Comparison of ENCODE assay signal across 8 cellular contexts in genomic region chr10:131094406-131095108, GRCh38.
DNase-seq lines count a peak whose midpoint lies in the region; ATAC-seq, FAIRE-seq and TF ChIP-seq lines count a peak whose summit lies in the region.

No MANE protein-coding gene starts in this region.

- in situ Hi-C loops in HepG2 (cut with HindIII; ENCODE audit: extremely low pct_ligation_motif_present, low pct_unique_long_range_greater_than_20kb), result no loop called here

- TF ChIP-seq CTCF in right atrium auricular region (IDR thresholded peaks at IDR 0.05) (no peak), HepG2 (CRISPR knock-in tag; IDR thresholded peaks at IDR 0.05) (no peak)

- no peaks in the 10 kb centered on the region for H3K4me1 Mint-ChIP-seq in activated T-helper 17 cell treated with anti-CD3 and anti-CD28 coated beads, Interleukin-2, amount 50 U/mL, for 72 hours

- H3K4me2 ChIP-seq in HepG2 (ENCODE audit: low read depth, low read length), result no peak overlapping the region

- TF ChIP-seq POLR2A in HepG2 (IDR thresholded peaks at IDR 0.05; ENCODE audit: insufficient read depth in 1 of 2, low read depth in 2 of 2, low read length in 2 of 2), result no peak

- POLR2A ChIA-PET in HepG2 (lab: Yijun Ruan, JAX), result interaction anchor here (0.9 kb wide), 1 partner anchor 9 kb away, joined by 3 read pairs; no protein-coding TSS in a partner anchor

- H4K20me1 ChIP-seq in HepG2 (ENCODE audit: insufficient read depth, low read length), result no peaks in the 10 kb centered on the region

- H2AFZ ChIP-seq in HepG2 (ENCODE audit: low read length), result no peak overlapping the region

- H3K27me3 ChIP-seq in right atrium auricular region, result no peaks in the 10 kb centered on the region
- peaks cover 0 to 26% of the 10 kb centered on the region in 2 experiments; a peak in 2 of 5 replicates for H3K27me3 ChIP-seq in HepG2 (ENCODE audit: control insufficient read depth in 1 of 2, insufficient read depth in 2 of 2, low read length in 2 of 2)
- H3K27me3 ChIP-seq in aorta (ENCODE audit: control insufficient read depth in 1 of 2, insufficient read depth in 2 of 2, low read length in 1 of 2), result no peaks in the 10 kb centered on the region

- no TSS peak for BruUV-seq in HepG2 (replicated peaks; lab: Mats Ljungman, UMichigan)

- no peak for ATAC-seq in Right ventricle myocardium superior (ENCODE audit: poor library complexity)
- peak; percentile 56 for ATAC-seq in activated T-helper 17 cell treated with anti-CD3 and anti-CD28 coated beads, Interleukin-2, amount 50 U/mL, for 72 hours (replicated peaks)
- ATAC-seq in HepG2, result no peak
- peak; percentile 20 for ATAC-seq in aorta (ENCODE audit: low FRiP score)

- TF ChIP-seq EP300 in HepG2 (IDR thresholded peaks at IDR 0.05; ENCODE audit: low read depth in 2 of 2, low read length in 2 of 2), result no peak
- no peak for TF ChIP-seq EP300 in HepG2 (CRISPR knock-in tag; IDR thresholded peaks at IDR 0.05; ENCODE audit: borderline replicate concordance)

- no peaks in the 10 kb centered on the region for H3K9me3 Mint-ChIP-seq in activated T-helper 17 cell treated with anti-CD3 and anti-CD28 coated beads, Interleukin-2, amount 50 U/mL, for 72 hours

- H3K9me3 ChIP-seq in right atrium auricular region (no peaks in the 10 kb centered on the region), HepG2 (ENCODE audit: low read length) (no peaks in the 10 kb centered on the region), aorta (ENCODE audit: control insufficient read depth, low read length) (no peaks in the 10 kb centered on the region)

- FAIRE-seq in HepG2 (lab: Jason Lieb, UNC), result no peak

- WGBS in HepG2 (ENCODE audit: low lambda C conversion rate), result 40% methylated on average over 15 of the region's 16 CpGs
- WGBS in aorta, 2 donors, result 38 to 45% methylated on average over 16 of the region's 16 CpGs

- no peaks in the 10 kb centered on the region for H3K79me2 ChIP-seq in HepG2 (ENCODE audit: insufficient read depth, low read length)

- no peaks in the 10 kb centered on the region for H3K27me3 Mint-ChIP-seq in activated T-helper 17 cell treated with anti-CD3 and anti-CD28 coated beads, Interleukin-2, amount 50 U/mL, for 72 hours

- H3K4me1 ChIP-seq in right atrium auricular region, result peaks cover 0 to 6% of the 10 kb centered on the region in 2 donors
- H3K4me1 ChIP-seq in HepG2 (ENCODE audit: insufficient read depth, low read length), result no peaks in the 10 kb centered on the region
- H3K4me1 ChIP-seq in aorta (ENCODE audit: control insufficient read depth in 1 of 2, insufficient read depth in 2 of 2, low read length in 2 of 2), result no peaks in the 10 kb centered on the region

- no peak for TF ChIP-seq RAD21 in HepG2 (CRISPR knock-in tag; IDR thresholded peaks at IDR 0.05)

- intact Hi-C loops in Right ventricle myocardium superior (cut with DNase I), result no loop called here
- intact Hi-C loops in HepG2 (cut with micrococcal nuclease; ENCODE audit: unreplicated experiment), result no loop called here
- intact Hi-C loops in aorta (cut with DNase I), result no loop called here

- H3K36me3 ChIP-seq in right atrium auricular region, result no peaks in the 10 kb centered on the region
- H3K36me3 ChIP-seq in HepG2 (replicated peaks in 1 of 2; ENCODE audit: control insufficient read depth in 1 of 2, insufficient read depth in 2 of 2, low read length in 2 of 2), result no peaks in the 10 kb centered on the region
- no peaks in the 10 kb centered on the region for H3K36me3 ChIP-seq in aorta (ENCODE audit: control insufficient read depth in 1 of 2, insufficient read depth in 2 of 2, low read length in 1 of 2)

- H3K27ac ChIP-seq in right atrium auricular region (no peak overlapping the region), HepG2 (ENCODE audit: extremely low read length, insufficient read depth, low read length) (no peak overlapping the region), aorta (ENCODE audit: low read depth in 1 of 2, low read length in 2 of 2) (no peak overlapping the region)

- H3K4me3 ChIP-seq in right atrium auricular region, result no peak overlapping the region
- no peak overlapping the region for H3K4me3 ChIP-seq in HepG2 (replicated peaks in 1 of 3; ENCODE audit: insufficient read depth in 1 of 3, low read depth in 2 of 3, low read length in 3 of 3)
- no peak overlapping the region for H3K4me3 ChIP-seq in aorta (ENCODE audit: low read length in 2 of 2)

- DNase-seq in Right ventricle myocardium superior (peak; percentile 8), right atrium auricular region (ENCODE audit: low spot score) (no peak), HepG2 (ENCODE audit: low spot score) (no peak), aorta (no peak), NOMO-1 (lab: John Stamatoyannopoulos, UW; ENCODE audit: unreplicated experiment in 2 of 2) (no peak), GM19238 (ENCODE audit: insufficient read length, low spot score) (no peak)
- no peak for DNase-seq in stimulated activated CD4-positive, alpha-beta T cell treated with anti-CD3 and anti-CD28 coated beads, Interleukin-15, amount 100 ng/mL, for 24 hours

- no peaks in the 10 kb centered on the region for H3K36me3 Mint-ChIP-seq in activated T-helper 17 cell treated with anti-CD3 and anti-CD28 coated beads, Interleukin-2, amount 50 U/mL, for 72 hours (ENCODE audit: low read depth)

- CTCF ChIA-PET in HepG2 (lab: Yijun Ruan, JAX; ENCODE audit: low intra/inter-chr PET ratio, low total read pairs), result no interaction called here

- H3K27ac Mint-ChIP-seq in activated T-helper 17 cell treated with anti-CD3 and anti-CD28 coated beads, Interleukin-2, amount 50 U/mL, for 72 hours, result no peak overlapping the region

- no peak overlapping the region for H3K4me3 Mint-ChIP-seq in activated T-helper 17 cell treated with anti-CD3 and anti-CD28 coated beads, Interleukin-2, amount 50 U/mL, for 72 hours

- no peak overlapping the region for H3K9ac ChIP-seq in HepG2 (ENCODE audit: insufficient read depth, low read depth, low read length)

TF ChIP-seq in HepG2, 621 proteins besides CTCF, POLR2A, EP300 and RAD21:
- no peak for TF ChIP-seq TRAFD1 (CRISPR knock-in tag; IDR thresholded peaks at IDR 0.05; ENCODE audit: borderline replicate concordance)
- peak; percentile 95 for TF ChIP-seq TP53 (CRISPR knock-in tag; conservative IDR thresholded peaks at IDR 0.05)
- TF ChIP-seq KLF13 (CRISPR knock-in tag; IDR thresholded peaks at IDR 0.05), result no peak
- no peak for TF ChIP-seq SRSF9 (IDR thresholded peaks at IDR 0.05; ENCODE audit: borderline replicate concordance, insufficient read depth, low read depth, low read length, poor library complexity, severe bottlenecking)
- no peak for TF ChIP-seq SALL1 (CRISPR knock-in tag; IDR thresholded peaks at IDR 0.05)

Comparison
In these comparisons a context has a peak if more than half of its experiments do, and no peak if none do; other contexts are left out.
1. ATAC-seq: peak in activated T-helper 17 cell treated with anti-CD3 and anti-CD28 coated beads, Interleukin-2, amount 50 U/mL, for 72 hours (single experiment) and aorta (single experiment); none in Right ventricle myocardium superior (single experiment) and HepG2 (single experiment).